In the genomic region with DNA sequence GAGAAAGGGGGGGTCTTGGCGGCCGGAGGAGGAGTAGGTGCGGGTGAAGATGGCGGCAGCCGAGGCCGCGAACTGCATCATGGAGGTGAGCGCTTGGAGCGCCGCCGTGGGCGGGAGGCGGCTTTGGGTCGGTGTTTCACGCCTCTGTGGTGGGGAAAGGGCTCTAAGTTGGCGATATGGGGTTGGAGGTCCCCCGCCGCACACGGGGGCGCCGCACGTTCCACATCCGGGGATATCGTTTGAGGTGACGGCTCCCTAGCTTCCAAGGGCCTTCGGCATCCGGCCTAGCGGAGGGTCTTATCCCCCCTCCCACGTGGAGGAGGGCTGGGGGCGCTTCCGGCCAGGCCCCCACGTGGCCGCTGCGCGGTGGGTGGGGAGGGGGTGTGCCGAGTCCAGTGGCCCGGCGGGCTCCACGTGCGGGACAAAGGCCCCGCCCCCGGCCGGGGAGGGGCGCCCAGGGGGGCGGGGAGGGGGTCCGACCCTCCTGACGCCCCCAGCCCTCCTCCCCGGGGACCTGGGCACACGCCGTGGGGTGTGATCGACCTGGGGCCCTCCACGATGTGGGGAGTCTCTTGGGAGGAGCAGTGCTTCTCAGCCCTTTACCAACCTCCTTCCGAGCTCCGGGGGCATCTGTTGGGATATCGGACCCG, we compare ENCODE assay signal across 8 cellular contexts. TPM values are rescaled to one million over a fixed set of nuclear protein-coding genes. Genes with fewer than 3 reads are reported as not detected.
DNase-seq lines count a peak whose midpoint lies in the region; ATAC-seq and TF ChIP-seq lines count a peak whose summit lies in the region.

A gene (plus strand): TSS at position 40 of the 650 bp plus-strand sequence. CDS start 10 bp downstream, at position 50.

- H3K4me1 ChIP-seq in Peyer's patch (peaks cover 0 to 40% (median 18%) of the 10 kb centered on the region in 4 donors), iPS DF 6.9 (ENCODE audit: control insufficient read depth, insufficient read depth, low read length) (peaks cover 6% of the 10 kb centered on the region; the same call in 1 of the 2 replicates), gastrocnemius medialis (peaks cover 36 to 48% of the 10 kb centered on the region in 2 donors)

- TF ChIP-seq POLR2A in GM18505 (IDR thresholded peaks at IDR 0.05; ENCODE audit: borderline replicate concordance, extremely low read depth, insufficient read depth, insufficient read length) (peak; percentile 94), Peyer's patch (IDR thresholded peaks at IDR 0.05) (peak; percentile 37 to 84), gastrocnemius medialis (IDR thresholded peaks at IDR 0.05) (peak; percentile 98 to 99)

- H3K9me3 ChIP-seq in Peyer's patch, result no peaks in the 10 kb centered on the region
- no peaks in the 10 kb centered on the region for H3K9me3 ChIP-seq in iPS DF 6.9 (ENCODE audit: control insufficient read depth, insufficient read depth, low read length)
- H3K9me3 ChIP-seq in gastrocnemius medialis, result no peaks in the 10 kb centered on the region

- ATAC-seq in GM18505 (IDR thresholded peaks at IDR 0.05; ENCODE audit: unreplicated experiment), result no peak
- ATAC-seq in gastrocnemius medialis, result peak in 1 of 2 donors; percentile 16

- no CpG with 5 or more reads among the region's 56 CpGs for WGBS in iPS DF 6.9 (ENCODE audit: insufficient coverage, insufficient read length)

- TF ChIP-seq CTCF in 22Rv1 (IDR thresholded peaks at IDR 0.05), result no peak
- no peak for TF ChIP-seq CTCF in Peyer's patch (IDR thresholded peaks at IDR 0.05)
- no peak for TF ChIP-seq CTCF in astrocyte of the cerebellum (IDR thresholded peaks at IDR 0.05; ENCODE audit: low read depth, low read length, missing control alignments)
- no peak for TF ChIP-seq CTCF in gastrocnemius medialis (IDR thresholded peaks at IDR 0.05 in 4 of 5, conservative IDR thresholded peaks at IDR 0.05 in 1 of 5)

- intact Hi-C loops in gastrocnemius medialis (cut with DNase I; ENCODE audit: low total_unique reads), result loop anchor here (1.0 to 5.0 kb wide), 8 partner anchors 37 to 685 kb away; a partner anchor contains a TSS

- in situ Hi-C loops in astrocyte of the cerebellum (cut with HindIII; ENCODE audit: low sequenced_read_pairs), result no loop called here
- in situ Hi-C loops in gastrocnemius medialis (cut with MboI; ENCODE audit: low sequenced_read_pairs in 4 of 4), result loop anchor here in 1 of 4 donors (5.0 to 10.0 kb wide), 2 partner anchors 103 to 170 kb away; no protein-coding TSS in a partner anchor

- DNase-seq in Peyer's patch (peak in 2 of 3 donors; percentile 51 to 66), astrocyte of the cerebellum (ENCODE audit: low read depth) (no peak), iPS DF 6.9 (ENCODE audit: low read depth, low spot score) (no peak), gastrocnemius medialis (peak; percentile 46 to 47), SW 1271 (lab: John Stamatoyannopoulos, UW) (no peak), T1000 (lab: John Stamatoyannopoulos, UW) (no peak)

- H3K27me3 ChIP-seq in Peyer's patch (no peaks in the 10 kb centered on the region), iPS DF 6.9 (ENCODE audit: control insufficient read depth, insufficient read depth, low read length) (no peaks in the 10 kb centered on the region), gastrocnemius medialis (no peaks in the 10 kb centered on the region)

- peaks cover 0 to 13% (median 0%) of the 10 kb centered on the region in 3 donors for H3K36me3 ChIP-seq in Peyer's patch
- peaks cover 10% of the 10 kb centered on the region; the same call in 1 of the 2 replicates for H3K36me3 ChIP-seq in iPS DF 6.9 (ENCODE audit: control insufficient read depth, insufficient read depth, low read length)
- H3K36me3 ChIP-seq in gastrocnemius medialis, result peaks cover 0 to 15% of the 10 kb centered on the region in 2 donors

- H3K4me3 ChIP-seq in Peyer's patch (peak within 1 kb of the TSS; percentile 63 to 80 (median 71)), astrocyte of the cerebellum (ENCODE audit: low read depth, low read length) (peak within 1 kb of the TSS; percentile 99), iPS DF 6.9 (ENCODE audit: low read length) (peak within 1 kb of the TSS; percentile 95), gastrocnemius medialis (peak within 1 kb of the TSS; percentile 78 to 99 (median 95))

- H3K27ac ChIP-seq in 22Rv1 (peak within 1 kb of the TSS; percentile 100), Peyer's patch (peak within 1 kb of the TSS; percentile 85 to 94 (median 86)), iPS DF 6.9 (ENCODE audit: low read length) (peak within 1 kb of the TSS; percentile 61), gastrocnemius medialis (peak within 1 kb of the TSS; percentile 98 to 100 (median 99))

RNA-seq across cellular contexts. Expression of the gene that starts here (rescaled TPM):
- total RNA-seq in Peyer's patch (100 to 1,000 TPM in 1 of 4 donors, 10 to 100 TPM in 3; 46.9 to 185 (median 80.0) TPM), gastrocnemius medialis (100 to 1,000 TPM; 190 to 242 (median 229) TPM)

Comparison
In these comparisons a context has a peak if more than half of its experiments do, and no peak if none do; other contexts are left out.
1. DNase-seq: peak in Peyer's patch (2 of 3) and gastrocnemius medialis (2 of 2); none in astrocyte of the cerebellum (single experiment), iPS DF 6.9 (single experiment), SW 1271 (0 of 2) and T1000 (single experiment).
2. Peak in every context shown above with its lines, with median percentiles within 50 percentile points of each other: H3K27ac ChIP-seq, POLR2A ChIP-seq and H3K4me3 ChIP-seq.